2 cellular contexts compared by ENCODE assay signal in genomic region chr20:2673453-2673852, GRCh38.
TF ChIP-seq lines count a peak whose summit lies in the region.

No MANE protein-coding gene starts in this region.

TF ChIP-seq in IMR-90, 13 proteins besides CTCF, POLR2A, EP300 and RAD21:
- TF ChIP-seq NFE2L2 (IDR thresholded peaks at IDR 0.05; ENCODE audit: low read depth, low read length) (no peak), RCOR1 (IDR thresholded peaks at IDR 0.05; ENCODE audit: insufficient replicate concordance, low read length) (no peak), USF2 (IDR thresholded peaks at IDR 0.05; ENCODE audit: low read depth, low read length) (no peak), ELK1 (IDR thresholded peaks at IDR 0.05; ENCODE audit: borderline replicate concordance, low read depth, low read length) (no peak)

TF ChIP-seq in H1, 55 proteins besides CTCF, POLR2A, EP300 and RAD21:
- TF ChIP-seq NRF1 (IDR thresholded peaks at IDR 0.05; ENCODE audit: low read depth, low read length) (no peak), RBBP5 (IDR thresholded peaks at IDR 0.05; ENCODE audit: borderline replicate concordance, low read depth, low read length) (no peak), ZNF274 (IDR thresholded peaks at IDR 0.05; ENCODE audit: borderline replicate concordance, extremely low read depth, low read length) (no peak), FOSL1 (IDR thresholded peaks at IDR 0.05; ENCODE audit: insufficient read depth, low read depth, low read length) (no peak), CEBPB (IDR thresholded peaks at IDR 0.05; ENCODE audit: low read depth, low read length) (no peak), SP1 (IDR thresholded peaks at IDR 0.05; ENCODE audit: low read depth, low read length) (no peak), GABPA (IDR thresholded peaks at IDR 0.05; ENCODE audit: borderline replicate concordance, insufficient read depth, low read length) (no peak)
